ENCODE assay signal across 10 cellular contexts in the genomic region with DNA sequence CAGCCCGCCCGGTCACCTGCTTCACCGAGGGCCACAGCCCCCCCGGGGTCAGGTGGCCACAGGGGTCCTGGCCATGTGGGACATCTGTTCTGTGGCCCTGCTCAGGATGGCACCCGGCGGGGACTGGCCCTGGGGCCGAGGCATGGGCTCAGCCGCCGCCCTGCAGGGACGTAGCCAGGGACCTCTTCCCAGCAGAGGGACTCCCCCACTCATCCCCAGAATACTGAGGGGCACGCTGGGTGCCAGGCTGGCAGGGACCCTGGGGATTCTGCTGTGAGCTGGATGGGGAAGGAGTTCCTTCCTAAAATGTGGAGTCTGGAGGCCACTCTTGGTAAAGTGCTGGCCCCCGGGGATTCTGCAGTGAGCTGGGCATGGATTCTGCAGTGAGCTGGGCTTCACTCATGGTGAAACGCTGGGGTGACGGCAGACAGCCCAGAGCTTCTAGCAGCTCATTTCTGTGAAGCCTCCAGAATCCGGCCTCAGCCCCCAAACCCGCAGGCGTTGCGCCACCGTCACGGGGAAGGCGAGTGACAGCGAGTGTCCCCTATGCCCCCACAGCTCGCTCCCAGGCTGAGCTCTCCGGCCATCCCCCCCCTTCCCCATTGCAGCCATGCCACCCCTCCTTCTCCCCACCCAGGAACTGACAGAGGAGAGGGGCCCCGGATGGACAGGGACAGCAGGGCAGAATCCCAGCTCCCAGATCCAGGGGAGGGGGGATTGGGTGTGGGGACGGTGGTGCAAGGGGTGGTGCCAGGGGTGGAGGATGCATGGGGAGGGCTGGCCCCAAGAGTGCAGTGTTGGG. TPM values are rescaled to one million over a fixed set of nuclear protein-coding genes. Genes with fewer than 3 reads are reported as not detected.
A peak's percentile ranks its signal among the peaks of the same experiment; 100 is the strongest.
DNase-seq lines count a peak whose midpoint lies in the region; ATAC-seq, FAIRE-seq and TF ChIP-seq lines count a peak whose summit lies in the region.
"Had no signal": no experiment of that assay in that cellular context is flagged by ENCODE, and none has a peak within 500 bp of the region (broad histone marks: within the 10 kb centered on the region; RNA-seq: fewer than 3 reads in every experiment).

No MANE protein-coding gene starts in this region.

- no peak for FAIRE-seq in H54 (lab: Jason Lieb, UNC)

- H3K27me3 Mint-ChIP-seq in activated T-cell treated with anti-CD3 and anti-CD28 coated beads, Interleukin-2, amount 50 U/mL, for 4 hours (ENCODE audit: low read depth), result no peaks in the 10 kb centered on the region
- H3K27me3 Mint-ChIP-seq in memory B cell, result no peaks in the 10 kb centered on the region

- ATAC-seq in activated T-cell treated with anti-CD3 and anti-CD28 coated beads, Interleukin-2, amount 50 U/mL, for 4 hours, result peak; percentile 7 to 11
- ATAC-seq in memory B cell (ENCODE audit: low read depth) (no peak), HG03565 (IDR thresholded peaks at IDR 0.05; ENCODE audit: unreplicated experiment) (no peak)

- TF ChIP-seq CTCF in A673 (conservative IDR thresholded peaks at IDR 0.05; ENCODE audit: low read depth, low read length) (no peak), GM12864 (IDR thresholded peaks at IDR 0.05; ENCODE audit: low read depth, low read length, missing control alignments) (no peak)

- POLR2A ChIA-PET in A673 (lab: Charles Lee; ENCODE audit: low non-redundant PET), result interaction anchor here (0.6 kb wide), 1 partner anchor 128 kb away, joined by 3 read pairs; no protein-coding TSS in a partner anchor

- no peaks in the 10 kb centered on the region for H3K27me3 ChIP-seq in A673 (replicated peaks; ENCODE audit: insufficient read depth, low read depth, low read length, poor library complexity)

- peaks cover 55% of the 10 kb centered on the region for H3K4me1 ChIP-seq in A673 (ENCODE audit: insufficient read depth, low read length, poor library complexity, severe bottlenecking)

- H3K4me3 ChIP-seq in A673 (ENCODE audit: low read depth, low read length, poor library complexity, severe bottlenecking) (no peak overlapping the region), GM12864 (ENCODE audit: low read depth, low read length) (peak overlapping the region; percentile 82)
- H3K4me3 ChIP-seq: cardiac muscle cell had no signal

- no TSS peak for BruUV-seq in A673 (replicated peaks; lab: Mats Ljungman, UMichigan)

- H3K36me3 ChIP-seq in A673 (ENCODE audit: insufficient read depth, low read length, poor library complexity, severe bottlenecking), result no peaks in the 10 kb centered on the region
- H3K36me3 ChIP-seq: cardiac muscle cell had no signal

- H3K27ac ChIP-seq in A673 (ENCODE audit: low read depth, low read length, poor library complexity, severe bottlenecking), result peak overlapping the region; percentile 76
- H3K27ac ChIP-seq: cardiac muscle cell had no signal

- H3K4me1 Mint-ChIP-seq in activated T-cell treated with anti-CD3 and anti-CD28 coated beads, Interleukin-2, amount 50 U/mL, for 4 hours (ENCODE audit: low read depth), result peaks cover 79% of the 10 kb centered on the region
- H3K4me1 Mint-ChIP-seq in memory B cell, result peaks cover 52% of the 10 kb centered on the region

- no peaks in the 10 kb centered on the region for H3K9me3 Mint-ChIP-seq in activated T-cell treated with anti-CD3 and anti-CD28 coated beads, Interleukin-2, amount 50 U/mL, for 4 hours
- H3K9me3 Mint-ChIP-seq in memory B cell, result no peaks in the 10 kb centered on the region

- no peak for TF ChIP-seq POLR2A in H54 (IDR thresholded peaks at IDR 0.05; ENCODE audit: low read depth, low read length)

- peak overlapping the region; percentile 93 for H3K27ac Mint-ChIP-seq in memory B cell

- CTCF ChIA-PET in A673 (lab: Charles Lee), result no interaction called here

- H3K4me3 Mint-ChIP-seq in activated T-cell treated with anti-CD3 and anti-CD28 coated beads, Interleukin-2, amount 50 U/mL, for 4 hours, result peak overlapping the region; percentile 98
- peak overlapping the region; percentile 97 for H3K4me3 Mint-ChIP-seq in memory B cell

- H3K36me3 Mint-ChIP-seq in activated T-cell treated with anti-CD3 and anti-CD28 coated beads, Interleukin-2, amount 50 U/mL, for 4 hours (ENCODE audit: insufficient read depth), result peaks cover 2% of the 10 kb centered on the region
- peaks cover 3% of the 10 kb centered on the region for H3K36me3 Mint-ChIP-seq in memory B cell

- DNase-seq in A673 (ENCODE audit: low spot score) (no peak), GM12864 (ENCODE audit: low read depth) (no peak), memory B cell (ENCODE audit: low spot score in 2 of 2) (no peak), globus pallidus (ENCODE audit: low spot score) (no peak), H54 (ENCODE audit: insufficient read length, low spot score) (no peak), DMS53 treated with DMSO at 0.1 percent for 48 hours (lab: John Stamatoyannopoulos, UW; ENCODE audit: unreplicated experiment) (no peak)
- DNase-seq in activated T-cell treated with anti-CD3 and anti-CD28 coated beads, Interleukin-2, amount 50 U/mL, for 4 hours, result no peak
- DNase-seq: NCI-H2227 treated with DMSO at 0.1 percent for 48 hours had no signal

- no peaks in the 10 kb centered on the region for H3K9me3 ChIP-seq in A673 (ENCODE audit: low read depth, low read length, poor library complexity, severe bottlenecking)

- intact Hi-C loops in A673 (cut with micrococcal nuclease; ENCODE audit: unreplicated experiment), result no loop called here

RNA-seq across cellular contexts. Expression of a gene that starts 1.4 kb away (rescaled TPM):
- 5.0 and 7.4 TPM in 2 replicates for total RNA-seq in A673 (2021)
- total RNA-seq in activated T-cell treated with anti-CD3 and anti-CD28 coated beads, Interleukin-2, amount 50 U/mL, for 4 hours, result 100 to 1,000 TPM; 175 to 195 (median 180) TPM

RNA-seq across cellular contexts. Expression of a gene that starts 20.5 kb away (rescaled TPM):
- 114 and 115 TPM in 2 replicates for total RNA-seq in A673 (2021)
- 100 to 1,000 TPM; 100 to 130 (median 126) TPM for total RNA-seq in activated T-cell treated with anti-CD3 and anti-CD28 coated beads, Interleukin-2, amount 50 U/mL, for 4 hours

RNA-seq across cellular contexts. Expression of a gene that starts 45.8 kb away (rescaled TPM):
- 216 and 217 TPM in 2 replicates for total RNA-seq in A673 (2021)
- 10 to 100 TPM; 33.8 to 37.6 (median 34.6) TPM for total RNA-seq in activated T-cell treated with anti-CD3 and anti-CD28 coated beads, Interleukin-2, amount 50 U/mL, for 4 hours

Comparison
In these comparisons a context has a peak if more than half of its experiments do, and no peak if none do; other contexts are left out.
1. ATAC-seq: peak in activated T-cell treated with anti-CD3 and anti-CD28 coated beads, Interleukin-2, amount 50 U/mL, for 4 hours (2 of 2); none in memory B cell (single experiment) and HG03565 (single experiment).
2. RNA of a gene that starts 1.4 kb away (total RNA-seq): 175 to 195 TPM in activated T-cell treated with anti-CD3 and anti-CD28 coated beads, Interleukin-2, amount 50 U/mL, for 4 hours; 5.0 to 7.4 TPM in A673; every median in the first group is over 10 times any median in the second.